Comparison of ENCODE assay signal across 13 cellular contexts in the genomic region with DNA sequence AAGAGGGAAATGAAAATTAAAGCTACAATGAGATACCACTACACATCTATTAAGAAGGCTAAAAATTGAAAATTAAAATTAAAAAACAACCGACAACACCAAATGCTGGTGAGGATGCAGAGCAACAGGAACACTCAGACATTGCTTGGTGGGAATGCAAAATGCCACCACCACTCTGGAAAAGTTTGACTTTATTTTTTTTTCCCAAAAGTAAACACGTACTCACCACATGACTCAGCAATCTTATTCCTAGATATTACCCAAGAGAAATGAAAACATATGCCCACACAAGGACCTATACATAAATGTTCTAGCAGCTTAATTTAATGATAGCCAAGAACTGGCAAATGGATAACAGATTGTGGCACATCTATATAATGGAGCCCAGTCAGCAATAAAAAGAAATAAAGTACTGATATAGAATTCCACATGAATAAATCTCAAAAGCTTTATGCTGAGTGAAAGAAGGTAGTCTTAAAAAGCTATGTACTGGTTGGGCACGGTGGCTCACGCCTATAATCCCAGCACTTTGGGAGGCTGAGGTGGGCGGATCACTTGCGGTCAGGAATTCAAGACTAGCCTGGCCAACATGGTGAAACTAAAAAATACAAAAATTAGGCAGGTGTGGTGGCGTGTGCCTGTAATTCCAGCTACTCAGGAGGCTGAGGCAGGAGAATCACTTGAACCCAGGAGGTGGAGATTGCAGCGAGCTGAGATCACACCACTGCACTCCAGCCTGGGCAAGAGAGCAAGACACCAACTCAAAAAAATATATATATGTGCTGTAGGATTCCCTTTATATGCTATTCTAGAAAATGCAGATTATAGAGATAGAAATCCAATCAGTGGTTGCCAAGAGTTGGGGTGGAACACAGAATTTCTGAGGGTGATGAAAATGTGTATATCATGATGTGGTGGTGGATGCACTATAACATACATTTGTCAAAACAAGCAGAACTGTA. TPM values are rescaled to one million over a fixed set of nuclear protein-coding genes. Genes with fewer than 3 reads are reported as not detected.
A peak's percentile ranks its signal among the peaks of the same experiment; 100 is the strongest.
DNase-seq lines count a peak whose midpoint lies in the region; TF ChIP-seq lines count a peak whose summit lies in the region.
"Had no signal": no experiment of that assay in that cellular context is flagged by ENCODE, and none has a peak within 500 bp of the region (broad histone marks: within the 10 kb centered on the region; RNA-seq: fewer than 3 reads in every experiment).

No MANE protein-coding gene starts in this region.

- H3K27ac ChIP-seq in coronary artery = peak overlapping the region in 1 of 2 donors; percentile 16
- H3K27ac ChIP-seq in caudate nucleus (ENCODE audit: low read depth, low read length) = no peak overlapping the region
- H3K27ac ChIP-seq: VCaP had no signal

- CTCF ChIA-PET in activated naive CD4-positive, alpha-beta T cell treated with anti-CD3 and anti-CD28 coated beads for 36 hours (lab: Charles Lee) = interaction anchor here (1.2 to 2.9 kb wide), 2 partner anchors 9 to 66 kb away, joined by 3 to 15 read pairs; no protein-coding TSS in a partner anchor

- H3K4me3 ChIP-seq in coronary artery = no peak overlapping the region
- H3K4me3 ChIP-seq: GM23338 had no signal

- H3K27me3 Mint-ChIP-seq in CD14-positive monocyte (ENCODE audit: low read depth in 3 of 3) = peaks cover 6 to 23% (median 20%) of the 10 kb centered on the region in 3 donors
- peaks cover 38% of the 10 kb centered on the region for H3K27me3 Mint-ChIP-seq in neural crest cell (ENCODE audit: low read depth)
- H3K27me3 Mint-ChIP-seq in activated naive CD4-positive, alpha-beta T cell treated with anti-CD3 and anti-CD28 coated beads for 36 hours (ENCODE audit: low read depth) = peaks cover 18% of the 10 kb centered on the region

- H3K4me3 Mint-ChIP-seq in CD14-positive monocyte (peak overlapping the region in 1 of 2 donors; percentile 53), neural crest cell (peak overlapping the region; percentile 24)
- H3K4me3 Mint-ChIP-seq in activated naive CD4-positive, alpha-beta T cell treated with anti-CD3 and anti-CD28 coated beads for 36 hours = no peak overlapping the region
- H3K4me3 Mint-ChIP-seq: GM23338, nephron progenitor cell had no signal

- DNase-seq in CD14-positive monocyte (ENCODE audit: low spot score) (no peak), LoVo (ENCODE audit: low spot score) (peak; percentile 43), coronary artery (ENCODE audit: low spot score) (peak; percentile 19), neural crest cell (ENCODE audit: low read depth, low spot score) (no peak), DMS153 (lab: John Stamatoyannopoulos, UW) (no peak), caudate nucleus (lab: John Stamatoyannopoulos, UW) (no peak), NAMALWA (ENCODE audit: low spot score) (no peak)
- no peak for DNase-seq in activated naive CD4-positive, alpha-beta T cell treated with anti-CD3 and anti-CD28 coated beads for 36 hours
- DNase-seq: NCI-H1105; nephron progenitor cell; stimulated activated CD4-positive, alpha-beta T cell treated with anti-CD3 and anti-CD28 coated beads, Interleukin-4, amount 100 ng/mL, for 1 hour had no signal

- TF ChIP-seq CTCF in CD14-positive monocyte (IDR thresholded peaks at IDR 0.05) (no peak), coronary artery (IDR thresholded peaks at IDR 0.05) (no peak), neural crest cell (conservative IDR thresholded peaks at IDR 0.05) (no peak)

- peak overlapping the region; percentile 71 to 98 (median 87) for H3K27ac Mint-ChIP-seq in CD14-positive monocyte
- no peak overlapping the region for H3K27ac Mint-ChIP-seq in neural crest cell (ENCODE audit: unreplicated experiment)
- no peak overlapping the region for H3K27ac Mint-ChIP-seq in activated naive CD4-positive, alpha-beta T cell treated with anti-CD3 and anti-CD28 coated beads for 36 hours
- H3K27ac Mint-ChIP-seq: GM23338, nephron progenitor cell had no signal

- H3K4me1 Mint-ChIP-seq in CD14-positive monocyte (peaks cover 64% of the 10 kb centered on the region), neural crest cell (peaks cover 12% of the 10 kb centered on the region)
- peaks cover 45% of the 10 kb centered on the region for H3K4me1 Mint-ChIP-seq in activated naive CD4-positive, alpha-beta T cell treated with anti-CD3 and anti-CD28 coated beads for 36 hours (ENCODE audit: low read depth)

- H3K9me3 Mint-ChIP-seq in CD14-positive monocyte (no peaks in the 10 kb centered on the region), neural crest cell (no peaks in the 10 kb centered on the region)
- peaks cover 6% of the 10 kb centered on the region for H3K9me3 Mint-ChIP-seq in activated naive CD4-positive, alpha-beta T cell treated with anti-CD3 and anti-CD28 coated beads for 36 hours

- intact Hi-C loops in CD14-positive monocyte (cut with micrococcal nuclease) = loop anchor here (2.0 to 10.0 kb wide), 2 partner anchors 59 to 349 kb away; no protein-coding TSS in a partner anchor
- intact Hi-C loops in activated naive CD4-positive, alpha-beta T cell treated with anti-CD3 and anti-CD28 coated beads for 36 hours (cut with micrococcal nuclease) = loop anchor here (5.0 kb wide), 2 partner anchors 288 to 757 kb away; a partner anchor contains a TSS

- H3K36me3 Mint-ChIP-seq in CD14-positive monocyte (peaks cover 0 to 1% of the 10 kb centered on the region in 2 donors), neural crest cell (ENCODE audit: low read depth) (no peaks in the 10 kb centered on the region)
- no peaks in the 10 kb centered on the region for H3K36me3 Mint-ChIP-seq in activated naive CD4-positive, alpha-beta T cell treated with anti-CD3 and anti-CD28 coated beads for 36 hours (ENCODE audit: low read depth)

RNA-seq across cellular contexts. Expression of a gene that starts 4.2 kb away (rescaled TPM):
- not detected for polyA plus RNA-seq in CD14-positive monocyte
- not detected in 2 replicates for total RNA-seq in neural crest cell
- total RNA-seq in activated naive CD4-positive, alpha-beta T cell treated with anti-CD3 and anti-CD28 coated beads for 36 hours = not detected

RNA-seq across cellular contexts. Expression of a gene that starts 26.3 kb away (rescaled TPM):
- polyA plus RNA-seq in CD14-positive monocyte = 10 to 100 TPM; 66.3 to 86.4 TPM
- 31.5 and 35.1 TPM in 2 replicates for total RNA-seq in neural crest cell
- total RNA-seq in activated naive CD4-positive, alpha-beta T cell treated with anti-CD3 and anti-CD28 coated beads for 36 hours = 10 to 100 TPM; 27.1 to 27.4 TPM

Comparison
In these comparisons a context has a peak if more than half of its experiments do, and no peak if none do; other contexts are left out.
1. DNase-seq: peak in LoVo (single experiment) and coronary artery (single experiment); none in CD14-positive monocyte (single experiment), neural crest cell (single experiment), DMS153 (single experiment), caudate nucleus (0 of 61), activated naive CD4-positive, alpha-beta T cell treated with anti-CD3 and anti-CD28 coated beads for 36 hours (single experiment) and NAMALWA (single experiment).
2. H3K27ac Mint-ChIP-seq: peak in CD14-positive monocyte (7 of 7); none in neural crest cell (single experiment) and activated naive CD4-positive, alpha-beta T cell treated with anti-CD3 and anti-CD28 coated beads for 36 hours (single experiment).